Comparison of ENCODE assay signal across 15 cellular contexts in genomic region chr13:49403966-49404365, GRCh38. TPM values are rescaled to one million over a fixed set of nuclear protein-coding genes. Genes with fewer than 3 reads are reported as not detected.
DNase-seq lines count a peak whose midpoint lies in the region; ATAC-seq and TF ChIP-seq lines count a peak whose summit lies in the region.
"Had no signal": no experiment of that assay in that cellular context is flagged by ENCODE, and none has a peak within 500 bp of the region (broad histone marks: within the 10 kb centered on the region; RNA-seq: fewer than 3 reads in every experiment).

No MANE protein-coding gene starts in this region.

- peaks cover 0 to 7% of the 10 kb centered on the region in 2 experiments; a peak in 1 of 4 replicates for H3K79me1 ChIP-seq in IMR-90 (ENCODE audit: low read depth in 1 of 2, low read length in 2 of 2)

- H3K56ac ChIP-seq in IMR-90 (ENCODE audit: extremely low read depth, insufficient read depth, low read length), result no peak overlapping the region

- TF ChIP-seq EP300 in sigmoid colon (IDR thresholded peaks at IDR 0.05), result no peak

- H3K4me2 ChIP-seq in IMR-90 (ENCODE audit: low read depth, low read length), result no peak overlapping the region
- H3K4me2 ChIP-seq: BLaER1 treated with 17β-estradiol and CSF1 and Interleukin-3, amounts not matched to agents 10 nM and 100 nM had no signal

- WGBS in IMR-90 (ENCODE audit: extremely low coverage in 2 of 2, insufficient read length in 1 of 2), 2 experiments, result 63% methylated on average over 1 of the region's 5 CpGs; no CpG with 5 or more reads in 1 of the 2 experiments
- 84 to 88% methylated on average over 5 of the region's 5 CpGs for WGBS in sigmoid colon, 2 donors

- H2AK9ac ChIP-seq in IMR-90 (replicated peaks; ENCODE audit: low read depth, low read length, poor library complexity), result no peak overlapping the region

- H3K4ac ChIP-seq in IMR-90 (ENCODE audit: low read depth, low read length), result 0 out of 2 replicates have a peak overlapping the region, but pooled peaks have one; percentile 24

- no peak overlapping the region for H2AFZ ChIP-seq in IMR-90 (replicated peaks; ENCODE audit: low read length, poor library complexity)

- no peaks in the 10 kb centered on the region for H3K27me3 ChIP-seq in IMR-90 (ENCODE audit: control insufficient read depth, insufficient read depth, low read length)
- H3K27me3 ChIP-seq in muscle layer of colon (ENCODE audit: control insufficient read depth in 1 of 2, insufficient read depth in 2 of 2, low read length in 2 of 2), result no peaks in the 10 kb centered on the region
- no peaks in the 10 kb centered on the region for H3K27me3 ChIP-seq in sigmoid colon
- H3K27me3 ChIP-seq: BLaER1 treated with 17β-estradiol and CSF1 and Interleukin-3, amounts not matched to agents 10 nM and 100 nM had no signal

- peaks cover 2% of the 10 kb centered on the region; the same call in 1 of the 2 replicates for H3K4me1 ChIP-seq in IMR-90 (ENCODE audit: control insufficient read depth, insufficient read depth, low read length)
- peaks cover 17% of the 10 kb centered on the region for H3K4me1 ChIP-seq in muscle layer of colon (ENCODE audit: insufficient read depth, low read length)
- peaks cover 0 to 36% (median 18%) of the 10 kb centered on the region in 4 donors for H3K4me1 ChIP-seq in sigmoid colon
- H3K4me1 ChIP-seq: BLaER1 treated with 17β-estradiol and CSF1 and Interleukin-3, amounts not matched to agents 10 nM and 100 nM had no signal

- no peak overlapping the region for H3K27ac ChIP-seq in IMR-90 (ENCODE audit: insufficient read depth, low read length)
- peak overlapping the region; percentile 24 for H3K27ac ChIP-seq in muscle layer of colon (ENCODE audit: low read depth, low read length)
- H3K27ac ChIP-seq in sigmoid colon, result peak overlapping the region in 3 of 4 donors; percentile 52 to 89 (median 87)
- H3K27ac ChIP-seq: BLaER1 treated with 17β-estradiol and CSF1 and Interleukin-3, amounts not matched to agents 10 nM and 100 nM had no signal

- in situ Hi-C loops in IMR-90 (cut with MboI; ENCODE audit: low sequenced_read_pairs), result no loop called here

- 0 out of 2 replicates have a peak overlapping the region, but pooled peaks have one; percentile 57 for H2AK5ac ChIP-seq in IMR-90 (ENCODE audit: low read depth, low read length)

- H3K9me3 ChIP-seq in IMR-90 (ENCODE audit: control insufficient read depth, insufficient read depth, low read length) (peaks cover 6% of the 10 kb centered on the region), muscle layer of colon (ENCODE audit: low read length) (no peaks in the 10 kb centered on the region), sigmoid colon (peaks cover 0 to 6% (median 0%) of the 10 kb centered on the region in 4 donors)

- peak overlapping the region; percentile 64; the same call in 2 of the 3 replicates for H2BK15ac ChIP-seq in IMR-90 (ENCODE audit: low read depth, low read length)

- peak overlapping the region; percentile 4; the same call in 1 of the 2 replicates for H3K18ac ChIP-seq in IMR-90 (ENCODE audit: low read depth, low read length)

- dilution Hi-C loops in IMR-90 (cut with HindIII; ENCODE audit: low sequenced_read_pairs, unreplicated experiment), result no loop called here

- 0 out of 2 replicates have a peak overlapping the region, but pooled peaks have one; percentile 34 for H2BK120ac ChIP-seq in IMR-90 (ENCODE audit: low read depth, low read length)

- no peak overlapping the region for H3K9ac ChIP-seq in IMR-90 (ENCODE audit: low read depth, low read length)
- H3K9ac ChIP-seq in muscle layer of colon (ENCODE audit: low read length), result no peak overlapping the region
- H3K9ac ChIP-seq: BLaER1 treated with 17β-estradiol and CSF1 and Interleukin-3, amounts not matched to agents 10 nM and 100 nM had no signal

- no peak overlapping the region for H4K8ac ChIP-seq in IMR-90 (ENCODE audit: low read depth in 2 of 2, low read length in 2 of 2)

- DNase-seq in IMR-90, result no peak
- no peak for DNase-seq in WTC11 (ENCODE audit: low spot score)
- no peak for DNase-seq in sigmoid colon
- no peak for DNase-seq in activated T-cell treated with anti-CD3 and anti-CD28 coated beads, Interleukin-2, amount 50 U/mL, for 4 hours
- DNase-seq in SIG-M5 treated with dmso at 0.1 percent for 504 hours (lab: John Stamatoyannopoulos, UW; ENCODE audit: unreplicated experiment), result no peak
- DNase-seq in NAMALWA (ENCODE audit: low spot score), result no peak
- DNase-seq: Calu3; CD8-positive, alpha-beta T cell; DMS79 treated with DMSO at 0.1 percent for 48 hours; GF-D8; H9 had no signal

- no peak overlapping the region for H3K23ac ChIP-seq in IMR-90 (ENCODE audit: low read depth, low read length)

- H2BK20ac ChIP-seq in IMR-90 (ENCODE audit: low read depth, low read length), result no peak overlapping the region

- H3K14ac ChIP-seq in IMR-90 (replicated peaks; ENCODE audit: low read depth, low read length), result peak overlapping the region; percentile 58; the same call in 1 of the 2 replicates

- no peaks in the 10 kb centered on the region for H3K9me3 Mint-ChIP-seq in WTC11
- peaks cover 22% of the 10 kb centered on the region for H3K9me3 Mint-ChIP-seq in activated T-cell treated with anti-CD3 and anti-CD28 coated beads, Interleukin-2, amount 50 U/mL, for 4 hours
- H3K9me3 Mint-ChIP-seq: H9 had no signal

- TF ChIP-seq CTCF in IMR-90 (conservative IDR thresholded peaks at IDR 0.05; ENCODE audit: low read depth, low read length), result no peak
- no peak for TF ChIP-seq CTCF in WTC11 (IDR thresholded peaks at IDR 0.05)
- TF ChIP-seq CTCF in sigmoid colon (IDR thresholded peaks at IDR 0.05), result no peak

- intact Hi-C loops in IMR-90 (cut with micrococcal nuclease), result no loop called here
- intact Hi-C loops in sigmoid colon (cut with DNase I), result loop anchor here (10.0 kb wide), 1 partner anchor 721 kb away; no protein-coding TSS in a partner anchor

- H3K4me3 ChIP-seq in IMR-90 (ENCODE audit: insufficient read depth, low read depth, low read length) (no peak overlapping the region), muscle layer of colon (ENCODE audit: low read depth in 1 of 2, low read length in 2 of 2) (no peak overlapping the region), sigmoid colon (no peak overlapping the region)
- H3K4me3 ChIP-seq: BLaER1 treated with 17β-estradiol and CSF1 and Interleukin-3, amounts not matched to agents 10 nM and 100 nM had no signal

- no peaks in the 10 kb centered on the region for H4K20me1 ChIP-seq in IMR-90 (ENCODE audit: insufficient read depth, low read length)
- H4K20me1 ChIP-seq: BLaER1 treated with 17β-estradiol and CSF1 and Interleukin-3, amounts not matched to agents 10 nM and 100 nM had no signal

- CTCF ChIA-PET in IMR-90 (lab: Yijun Ruan, JAX) (interaction anchor here (1.1 kb wide), 1 partner anchor 15 kb away, joined by 3 read pairs; no protein-coding TSS in a partner anchor), WTC11 (lab: Charles Lee) (no interaction called here)

- H4K91ac ChIP-seq in IMR-90 (ENCODE audit: insufficient read depth, low read depth, low read length), result peak overlapping the region; percentile 52; the same call in 1 of the 2 replicates

- no peak for ATAC-seq in IMR-90 (ENCODE audit: low read depth)
- ATAC-seq in WTC11, result peak; percentile 43; the same call in 1 of the 2 replicates
- ATAC-seq in activated T-cell treated with anti-CD3 and anti-CD28 coated beads, Interleukin-2, amount 50 U/mL, for 4 hours, result no peak
- ATAC-seq: CD8-positive, alpha-beta T cell had no signal

- H3K4me3 Mint-ChIP-seq in WTC11, result no peak overlapping the region
- H3K4me3 Mint-ChIP-seq in activated T-cell treated with anti-CD3 and anti-CD28 coated beads, Interleukin-2, amount 50 U/mL, for 4 hours, result no peak overlapping the region
- H3K4me3 Mint-ChIP-seq: B cell; CD8-positive, alpha-beta T cell; H9; IgD-negative memory B cell had no signal

- no peak overlapping the region for H3K27ac Mint-ChIP-seq in WTC11
- H3K27ac Mint-ChIP-seq: B cell; CD8-positive, alpha-beta T cell; H9; IgD-negative memory B cell had no signal

- POLR2A ChIA-PET in IMR-90 (lab: Charles Lee; ENCODE audit: unreplicated experiment), result no interaction called here
- POLR2A ChIA-PET in WTC11 (lab: Charles Lee), result no interaction called here

- H3K36me3 ChIP-seq in IMR-90 (ENCODE audit: control insufficient read depth, insufficient read depth, low read length), result no peaks in the 10 kb centered on the region
- H3K36me3 ChIP-seq in muscle layer of colon (ENCODE audit: insufficient read depth, low read length), result no peaks in the 10 kb centered on the region
- no peaks in the 10 kb centered on the region for H3K36me3 ChIP-seq in sigmoid colon

- no peak for TF ChIP-seq POLR2A in IMR-90 (IDR thresholded peaks at IDR 0.05; ENCODE audit: low read depth, low read length)
- no peak for TF ChIP-seq POLR2A in sigmoid colon (IDR thresholded peaks at IDR 0.05)

- no peak overlapping the region for H4K5ac ChIP-seq in IMR-90 (ENCODE audit: low read depth, low read length)

- peaks cover 10% of the 10 kb centered on the region for H3K4me1 Mint-ChIP-seq in WTC11
- H3K4me1 Mint-ChIP-seq in activated T-cell treated with anti-CD3 and anti-CD28 coated beads, Interleukin-2, amount 50 U/mL, for 4 hours (ENCODE audit: low read depth), result no peaks in the 10 kb centered on the region

- peaks cover 28% of the 10 kb centered on the region for H3K27me3 Mint-ChIP-seq in WTC11 (ENCODE audit: low read depth)
- H3K27me3 Mint-ChIP-seq in activated T-cell treated with anti-CD3 and anti-CD28 coated beads, Interleukin-2, amount 50 U/mL, for 4 hours (ENCODE audit: low read depth), result no peaks in the 10 kb centered on the region
- H3K27me3 Mint-ChIP-seq: B cell, IgD-negative memory B cell had no signal

- no peaks in the 10 kb centered on the region for H3K36me3 Mint-ChIP-seq in WTC11
- peaks cover 20% of the 10 kb centered on the region for H3K36me3 Mint-ChIP-seq in activated T-cell treated with anti-CD3 and anti-CD28 coated beads, Interleukin-2, amount 50 U/mL, for 4 hours (ENCODE audit: insufficient read depth)
- H3K36me3 Mint-ChIP-seq: IgD-negative memory B cell had no signal

- no TSS peak for BruUV-seq in IMR-90 (replicated peaks; lab: Mats Ljungman, UMichigan)

- no peak for TF ChIP-seq RAD21 in IMR-90 (IDR thresholded peaks at IDR 0.05; ENCODE audit: low read length)

- H2BK5ac ChIP-seq in IMR-90 (ENCODE audit: low read depth, low read length, poor library complexity, severe bottlenecking), result peak overlapping the region; percentile 37

- peaks cover 3% of the 10 kb centered on the region; the same call in 1 of the 2 replicates for H3K9me1 ChIP-seq in IMR-90 (ENCODE audit: insufficient read depth, low read length)

RNA-seq across cellular contexts. Expression of gene CAB39L, which starts 39.9 kb away (rescaled TPM):
- total RNA-seq in IMR-90 (2012; rRNA removed), result 16.7 and 21.9 TPM in 2 replicates
- polyA plus RNA-seq in IMR-90 (2012; rRNA removed), result 6.6 and 8.5 TPM in 2 replicates
- 2.4 and 3.2 TPM in 2 replicates for polyA plus RNA-seq in IMR-90 (2012; cell fraction: cytosol; rRNA removed)
- polyA plus RNA-seq in IMR-90 (2012; cell fraction: nucleus; rRNA removed; ENCODE audit: low replicate concordance), result 2.4 and 6.0 TPM in 2 replicates
- 3.3 to 4.6 TPM (median 4.2 TPM) in 3 replicates for total RNA-seq in WTC11 (2021)
- total RNA-seq in sigmoid colon, result 100 to 1,000 TPM; 121 to 180 (median 150) TPM
- polyA plus RNA-seq in sigmoid colon, result 10 to 100 TPM in 1 of 3 donors, 1 to 10 TPM in 2; 5.5 to 15.6 (median 7.2) TPM
- 1 to 10 TPM; 3.0 to 3.3 (median 3.2) TPM for total RNA-seq in activated T-cell treated with anti-CD3 and anti-CD28 coated beads, Interleukin-2, amount 50 U/mL, for 4 hours

RNA-seq across cellular contexts. Expression of gene SETDB2, which starts 40.1 kb away (rescaled TPM):
- total RNA-seq in IMR-90 (2012; rRNA removed) (5.7 and 8.6 TPM in 2 replicates), WTC11 (2021) (5.4 to 5.9 TPM (median 5.9 TPM) in 3 replicates), sigmoid colon (10 to 100 TPM in 3 of 4 donors, 1 to 10 TPM in 1; 7.5 to 12.5 (median 11.2) TPM)
- polyA plus RNA-seq in IMR-90 (2012; rRNA removed) (2.9 and 4.3 TPM in 2 replicates), sigmoid colon (1 to 10 TPM; 3.6 to 4.9 (median 4.9) TPM)
- 0.33 and 0.35 TPM in 2 replicates for polyA plus RNA-seq in IMR-90 (2012; cell fraction: cytosol; rRNA removed)
- polyA plus RNA-seq in IMR-90 (2012; cell fraction: nucleus; rRNA removed; ENCODE audit: low replicate concordance), result 1.1 and 6.2 TPM in 2 replicates
- total RNA-seq in activated T-cell treated with anti-CD3 and anti-CD28 coated beads, Interleukin-2, amount 50 U/mL, for 4 hours, result 10 to 100 TPM in 1 of 3 donors, 1 to 10 TPM in 2; 7.8 to 10.0 (median 9.6) TPM
